Comparison of ENCODE assay signal across 7 cellular contexts in the genomic region with DNA sequence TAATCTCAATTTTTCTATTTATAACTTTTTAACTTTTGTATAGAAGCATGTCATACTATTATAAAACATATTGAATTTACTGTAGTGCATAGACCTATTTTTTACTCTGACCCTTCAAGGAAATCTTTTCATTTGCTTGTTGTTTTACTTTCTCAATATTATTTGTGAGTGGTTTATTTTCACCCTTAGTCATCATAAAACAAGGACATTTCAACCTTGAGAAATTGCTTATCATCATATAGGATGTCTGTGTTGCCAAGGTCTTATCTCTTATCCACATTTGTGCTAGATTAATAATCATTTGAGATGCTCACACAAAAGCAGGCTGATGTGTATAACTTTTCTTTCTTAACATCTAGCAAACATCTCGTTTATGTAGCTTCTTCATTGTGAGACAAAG.
"Had no signal": no experiment of that assay in that cellular context is flagged by ENCODE, and none has a peak within 500 bp of the region (broad histone marks: within the 10 kb centered on the region; RNA-seq: fewer than 3 reads in every experiment).

No MANE protein-coding gene starts in this region.

- H3K27ac ChIP-seq: HL-60 had no signal

- ATAC-seq: GM23338 had no signal

- H2AFZ ChIP-seq: GM23338 had no signal

- FAIRE-seq: H1, H54 had no signal

- DNase-seq: H9, HCEC 1CT, KG1 had no signal

- H3K4me3 ChIP-seq: GM23338 had no signal

- H3K4me2 ChIP-seq: GM23338 had no signal
